ENCODE assay signal across 1 cellular context in genomic region chr7:135509589-135509838, GRCh38.
TF ChIP-seq lines count a peak whose summit lies in the region.

No MANE protein-coding gene starts in this region.

TF ChIP-seq in endothelial cell of umbilical vein, 7 proteins besides CTCF, POLR2A, EP300 and RAD21:
- TF ChIP-seq FOS (IDR thresholded peaks at IDR 0.05; ENCODE audit: borderline replicate concordance, insufficient read depth, low read length) (no peak), POLR2AphosphoS5 (IDR thresholded peaks at IDR 0.05; ENCODE audit: insufficient read depth, low read depth, low read length) (no peak), EZH2 (IDR thresholded peaks at IDR 0.05; ENCODE audit: borderline replicate concordance, low read depth, low read length, severe bottlenecking) (no peak), JUN (IDR thresholded peaks at IDR 0.05; ENCODE audit: borderline replicate concordance, insufficient read depth, insufficient read length, low read depth) (no peak), GATA2 (IDR thresholded peaks at IDR 0.05; ENCODE audit: insufficient read depth, insufficient read length, low read depth, low read length) (no peak), MYC (IDR thresholded peaks at IDR 0.05; ENCODE audit: low read depth, low read length) (no peak)
- TF ChIP-seq, protein P1, sequence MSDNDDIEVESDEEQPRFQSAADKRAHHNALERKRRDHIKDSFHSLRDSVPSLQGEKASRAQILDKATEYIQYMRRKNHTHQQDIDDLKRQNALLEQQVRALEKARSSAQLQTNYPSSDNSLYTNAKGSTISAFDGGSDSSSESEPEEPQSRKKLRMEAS (IDR thresholded peaks at IDR 0.05; ENCODE audit: insufficient read depth, insufficient read length), result no peak
